1 cellular context compared by ENCODE assay signal in the genomic region with DNA sequence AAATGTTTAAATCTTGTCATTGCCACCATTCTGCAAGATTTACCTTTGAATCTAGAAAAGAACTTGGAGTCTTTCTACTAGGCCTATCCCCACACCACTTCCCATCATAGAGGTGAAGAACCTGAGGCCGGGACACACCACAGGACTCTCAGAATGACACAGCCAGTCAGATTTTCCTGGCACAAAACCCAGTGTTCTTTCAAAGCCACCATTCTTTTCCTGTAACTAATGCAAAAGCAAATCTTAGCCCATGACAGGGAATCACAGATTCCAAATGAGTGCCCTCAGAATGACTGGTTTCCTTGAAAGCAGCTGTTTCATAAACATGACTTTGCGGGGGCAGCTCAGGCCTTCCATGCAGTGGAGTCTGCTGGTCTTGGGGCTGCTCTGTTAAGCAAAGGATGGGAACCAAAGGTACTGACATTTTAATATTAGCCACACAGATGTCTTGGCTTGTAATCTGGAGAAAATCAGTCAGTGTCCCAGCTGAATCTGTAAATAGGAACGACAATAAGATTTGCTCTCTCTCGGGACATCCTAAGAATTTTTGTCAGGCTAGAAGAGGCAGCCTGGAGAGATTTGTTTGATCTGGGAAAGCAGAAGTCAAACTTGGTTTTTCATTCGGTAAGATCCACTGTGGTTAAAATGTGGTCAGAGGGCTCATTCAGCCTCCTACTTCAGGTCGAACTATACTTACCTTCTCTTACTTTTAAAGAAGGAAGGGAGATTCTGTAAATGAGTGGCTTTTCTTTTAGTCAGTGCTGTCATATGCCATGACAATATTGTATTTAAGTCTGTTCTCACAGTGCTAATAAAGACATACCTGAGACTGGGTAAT.
TF ChIP-seq lines count a peak whose summit lies in the region.

No MANE protein-coding gene starts in this region.

TF ChIP-seq in GM12878, 131 proteins besides CTCF, POLR2A, EP300 and RAD21 (continued from another document and continues in another):
- TF ChIP-seq, protein P1, sequence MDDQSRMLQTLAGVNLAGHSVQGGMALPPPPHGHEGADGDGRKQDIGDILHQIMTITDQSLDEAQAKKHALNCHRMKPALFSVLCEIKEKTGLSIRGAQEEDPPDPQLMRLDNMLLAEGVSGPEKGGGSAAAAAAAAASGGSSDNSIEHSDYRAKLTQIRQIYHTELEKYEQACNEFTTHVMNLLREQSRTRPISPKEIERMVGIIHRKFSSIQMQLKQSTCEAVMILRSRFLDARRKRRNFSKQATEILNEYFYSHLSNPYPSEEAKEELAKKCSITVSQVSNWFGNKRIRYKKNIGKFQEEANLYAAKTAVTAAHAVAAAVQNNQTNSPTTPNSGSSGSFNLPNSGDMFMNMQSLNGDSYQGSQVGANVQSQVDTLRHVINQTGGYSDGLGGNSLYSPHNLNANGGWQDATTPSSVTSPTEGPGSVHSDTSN (IDR thresholded peaks at IDR 0.05; ENCODE audit: insufficient replicate concordance, low read depth, low read length), result no peak
- TF ChIP-seq KAT2A (conservative IDR thresholded peaks at IDR 0.05; ENCODE audit: control insufficient read depth, low read depth, low read length) (no peak), SREBF2 (IDR thresholded peaks at IDR 0.05; ENCODE audit: low read length) (no peak), ZSCAN29 (IDR thresholded peaks at IDR 0.05) (no peak), PML (IDR thresholded peaks at IDR 0.05; ENCODE audit: low read length) (peak; percentile 40), IKZF1 (conservative IDR thresholded peaks at IDR 0.05) (peak; percentile 68), KDM1A (IDR thresholded peaks at IDR 0.05; ENCODE audit: borderline replicate concordance) (no peak), TCF3 (IDR thresholded peaks at IDR 0.05; ENCODE audit: borderline replicate concordance, insufficient read depth, low read depth, low read length) (0 out of 2 replicates have a peak, but pooled peaks have one; percentile 32), JUNB (IDR thresholded peaks at IDR 0.05) (peak; percentile 75), IKZF2 (IDR thresholded peaks at IDR 0.05) (peak; percentile 64 to 77; a peak in 3 of 4 replicates), EZH2 (IDR thresholded peaks at IDR 0.05; ENCODE audit: borderline replicate concordance, control insufficient read depth, low read depth, low read length) (0 out of 2 replicates have a peak, but pooled peaks have one; percentile 40), SUZ12 (IDR thresholded peaks at IDR 0.05; ENCODE audit: unreplicated experiment) (no peak), KLF5 (IDR thresholded peaks at IDR 0.05; ENCODE audit: partially characterized antibody) (no peak), ATF7 (IDR thresholded peaks at IDR 0.05; ENCODE audit: low read depth) (no peak), RUNX3 (IDR thresholded peaks at IDR 0.05; ENCODE audit: low read length) (peak; percentile 97), PAX8 (IDR thresholded peaks at IDR 0.05) (no peak), MTA2 (IDR thresholded peaks at IDR 0.05; ENCODE audit: low read depth) (0 out of 2 replicates have a peak, but pooled peaks have one; percentile 45), EED (IDR thresholded peaks at IDR 0.05; ENCODE audit: low read depth) (peak; percentile 92), ZNF207 (IDR thresholded peaks at IDR 0.05; ENCODE audit: borderline replicate concordance) (no peak), CBFB (IDR thresholded peaks at IDR 0.05; ENCODE audit: low read depth) (peak; percentile 66), LARP7 (IDR thresholded peaks at IDR 0.05) (no peak), SMARCA5 (IDR thresholded peaks at IDR 0.05) (no peak), NFXL1 (IDR thresholded peaks at IDR 0.05; ENCODE audit: borderline replicate concordance) (no peak), TARDBP (IDR thresholded peaks at IDR 0.05; ENCODE audit: borderline replicate concordance) (no peak), MEF2A (IDR thresholded peaks at IDR 0.05; ENCODE audit: insufficient read depth, low read depth, low read length) (0 out of 2 replicates have a peak, but pooled peaks have one; percentile 26), DPF2 (IDR thresholded peaks at IDR 0.05) (peak; percentile 54; the same call in 1 of the 2 replicates), TBL1XR1 (IDR thresholded peaks at IDR 0.05; ENCODE audit: low read depth, low read length) (no peak), CREM (IDR thresholded peaks at IDR 0.05; ENCODE audit: low read depth) (peak; percentile 40; the same call in 1 of the 2 replicates), NR2F1 (conservative IDR thresholded peaks at IDR 0.05) (peak; percentile 29; the same call in 1 of the 2 replicates), MEF2B (IDR thresholded peaks at IDR 0.05; ENCODE audit: partially characterized antibody, poor library complexity, severe bottlenecking) (peak; percentile 30), ZBED1 (IDR thresholded peaks at IDR 0.05; ENCODE audit: borderline replicate concordance) (no peak), SRF (IDR thresholded peaks at IDR 0.05; ENCODE audit: low read depth in 2 of 2, low read length in 2 of 2) (no peak), CBX5 (IDR thresholded peaks at IDR 0.05; ENCODE audit: low read depth) (0 out of 2 replicates have a peak, but pooled peaks have one; percentile 37), RB1 (IDR thresholded peaks at IDR 0.05; ENCODE audit: borderline replicate concordance) (no peak), STAT1 (conservative IDR thresholded peaks at IDR 0.05) (no peak), NFIC (IDR thresholded peaks at IDR 0.05; ENCODE audit: low read depth, low read length) (peak; percentile 86), MYC (IDR thresholded peaks at IDR 0.05; ENCODE audit: insufficient read depth, insufficient read length, insufficient replicate concordance, low read length, severe bottlenecking) (no peak), RAD51 (IDR thresholded peaks at IDR 0.05) (no peak), PAX5 (IDR thresholded peaks at IDR 0.05; ENCODE audit: borderline replicate concordance, low read depth, low read length) (no peak), WRNIP1 (IDR thresholded peaks at IDR 0.05; ENCODE audit: borderline replicate concordance, low read depth, low read length) (no peak), TCF7 (IDR thresholded peaks at IDR 0.05; ENCODE audit: borderline replicate concordance) (0 out of 2 replicates have a peak, but pooled peaks have one; percentile 24)
- TF ChIP-seq, protein P2, sequence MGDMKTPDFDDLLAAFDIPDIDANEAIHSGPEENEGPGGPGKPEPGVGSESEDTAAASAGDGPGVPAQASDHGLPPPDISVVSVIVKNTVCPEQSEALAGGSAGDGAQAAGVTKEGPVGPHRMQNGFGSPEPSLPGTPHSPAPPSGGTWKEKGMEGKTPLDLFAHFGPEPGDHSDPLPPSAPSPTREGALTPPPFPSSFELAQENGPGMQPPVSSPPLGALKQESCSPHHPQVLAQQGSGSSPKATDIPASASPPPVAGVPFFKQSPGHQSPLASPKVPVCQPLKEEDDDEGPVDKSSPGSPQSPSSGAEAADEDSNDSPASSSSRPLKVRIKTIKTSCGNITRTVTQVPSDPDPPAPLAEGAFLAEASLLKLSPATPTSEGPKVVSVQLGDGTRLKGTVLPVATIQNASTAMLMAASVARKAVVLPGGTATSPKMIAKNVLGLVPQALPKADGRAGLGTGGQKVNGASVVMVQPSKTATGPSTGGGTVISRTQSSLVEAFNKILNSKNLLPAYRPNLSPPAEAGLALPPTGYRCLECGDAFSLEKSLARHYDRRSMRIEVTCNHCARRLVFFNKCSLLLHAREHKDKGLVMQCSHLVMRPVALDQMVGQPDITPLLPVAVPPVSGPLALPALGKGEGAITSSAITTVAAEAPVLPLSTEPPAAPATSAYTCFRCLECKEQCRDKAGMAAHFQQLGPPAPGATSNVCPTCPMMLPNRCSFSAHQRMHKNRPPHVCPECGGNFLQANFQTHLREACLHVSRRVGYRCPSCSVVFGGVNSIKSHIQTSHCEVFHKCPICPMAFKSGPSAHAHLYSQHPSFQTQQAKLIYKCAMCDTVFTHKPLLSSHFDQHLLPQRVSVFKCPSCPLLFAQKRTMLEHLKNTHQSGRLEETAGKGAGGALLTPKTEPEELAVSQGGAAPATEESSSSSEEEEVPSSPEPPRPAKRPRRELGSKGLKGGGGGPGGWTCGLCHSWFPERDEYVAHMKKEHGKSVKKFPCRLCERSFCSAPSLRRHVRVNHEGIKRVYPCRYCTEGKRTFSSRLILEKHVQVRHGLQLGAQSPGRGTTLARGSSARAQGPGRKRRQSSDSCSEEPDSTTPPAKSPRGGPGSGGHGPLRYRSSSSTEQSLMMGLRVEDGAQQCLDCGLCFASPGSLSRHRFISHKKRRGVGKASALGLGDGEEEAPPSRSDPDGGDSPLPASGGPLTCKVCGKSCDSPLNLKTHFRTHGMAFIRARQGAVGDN (IDR thresholded peaks at IDR 0.05), result no peak
- TF ChIP-seq, protein P3, sequence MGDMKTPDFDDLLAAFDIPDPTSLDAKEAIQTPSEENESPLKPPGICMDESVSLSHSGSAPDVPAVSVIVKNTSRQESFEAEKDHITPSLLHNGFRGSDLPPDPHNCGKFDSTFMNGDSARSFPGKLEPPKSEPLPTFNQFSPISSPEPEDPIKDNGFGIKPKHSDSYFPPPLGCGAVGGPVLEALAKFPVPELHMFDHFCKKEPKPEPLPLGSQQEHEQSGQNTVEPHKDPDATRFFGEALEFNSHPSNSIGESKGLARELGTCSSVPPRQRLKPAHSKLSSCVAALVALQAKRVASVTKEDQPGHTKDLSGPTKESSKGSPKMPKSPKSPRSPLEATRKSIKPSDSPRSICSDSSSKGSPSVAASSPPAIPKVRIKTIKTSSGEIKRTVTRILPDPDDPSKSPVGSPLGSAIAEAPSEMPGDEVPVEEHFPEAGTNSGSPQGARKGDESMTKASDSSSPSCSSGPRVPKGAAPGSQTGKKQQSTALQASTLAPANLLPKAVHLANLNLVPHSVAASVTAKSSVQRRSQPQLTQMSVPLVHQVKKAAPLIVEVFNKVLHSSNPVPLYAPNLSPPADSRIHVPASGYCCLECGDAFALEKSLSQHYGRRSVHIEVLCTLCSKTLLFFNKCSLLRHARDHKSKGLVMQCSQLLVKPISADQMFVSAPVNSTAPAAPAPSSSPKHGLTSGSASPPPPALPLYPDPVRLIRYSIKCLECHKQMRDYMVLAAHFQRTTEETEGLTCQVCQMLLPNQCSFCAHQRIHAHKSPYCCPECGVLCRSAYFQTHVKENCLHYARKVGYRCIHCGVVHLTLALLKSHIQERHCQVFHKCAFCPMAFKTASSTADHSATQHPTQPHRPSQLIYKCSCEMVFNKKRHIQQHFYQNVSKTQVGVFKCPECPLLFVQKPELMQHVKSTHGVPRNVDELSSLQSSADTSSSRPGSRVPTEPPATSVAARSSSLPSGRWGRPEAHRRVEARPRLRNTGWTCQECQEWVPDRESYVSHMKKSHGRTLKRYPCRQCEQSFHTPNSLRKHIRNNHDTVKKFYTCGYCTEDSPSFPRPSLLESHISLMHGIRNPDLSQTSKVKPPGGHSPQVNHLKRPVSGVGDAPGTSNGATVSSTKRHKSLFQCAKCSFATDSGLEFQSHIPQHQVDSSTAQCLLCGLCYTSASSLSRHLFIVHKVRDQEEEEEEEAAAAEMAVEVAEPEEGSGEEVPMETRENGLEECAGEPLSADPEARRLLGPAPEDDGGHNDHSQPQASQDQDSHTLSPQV (IDR thresholded peaks at IDR 0.05), result no peak
- TF ChIP-seq, protein P4, sequence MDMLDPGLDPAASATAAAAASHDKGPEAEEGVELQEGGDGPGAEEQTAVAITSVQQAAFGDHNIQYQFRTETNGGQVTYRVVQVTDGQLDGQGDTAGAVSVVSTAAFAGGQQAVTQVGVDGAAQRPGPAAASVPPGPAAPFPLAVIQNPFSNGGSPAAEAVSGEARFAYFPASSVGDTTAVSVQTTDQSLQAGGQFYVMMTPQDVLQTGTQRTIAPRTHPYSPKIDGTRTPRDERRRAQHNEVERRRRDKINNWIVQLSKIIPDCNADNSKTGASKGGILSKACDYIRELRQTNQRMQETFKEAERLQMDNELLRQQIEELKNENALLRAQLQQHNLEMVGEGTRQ (IDR thresholded peaks at IDR 0.05; ENCODE audit: borderline replicate concordance, low read depth, low read length), result no peak
- TF ChIP-seq, protein P5, sequence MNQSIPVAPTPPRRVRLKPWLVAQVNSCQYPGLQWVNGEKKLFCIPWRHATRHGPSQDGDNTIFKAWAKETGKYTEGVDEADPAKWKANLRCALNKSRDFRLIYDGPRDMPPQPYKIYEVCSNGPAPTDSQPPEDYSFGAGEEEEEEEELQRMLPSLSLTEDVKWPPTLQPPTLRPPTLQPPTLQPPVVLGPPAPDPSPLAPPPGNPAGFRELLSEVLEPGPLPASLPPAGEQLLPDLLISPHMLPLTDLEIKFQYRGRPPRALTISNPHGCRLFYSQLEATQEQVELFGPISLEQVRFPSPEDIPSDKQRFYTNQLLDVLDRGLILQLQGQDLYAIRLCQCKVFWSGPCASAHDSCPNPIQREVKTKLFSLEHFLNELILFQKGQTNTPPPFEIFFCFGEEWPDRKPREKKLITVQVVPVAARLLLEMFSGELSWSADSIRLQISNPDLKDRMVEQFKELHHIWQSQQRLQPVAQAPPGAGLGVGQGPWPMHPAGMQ (IDR thresholded peaks at IDR 0.05; ENCODE audit: borderline replicate concordance), result no peak
- TF ChIP-seq, protein P6, sequence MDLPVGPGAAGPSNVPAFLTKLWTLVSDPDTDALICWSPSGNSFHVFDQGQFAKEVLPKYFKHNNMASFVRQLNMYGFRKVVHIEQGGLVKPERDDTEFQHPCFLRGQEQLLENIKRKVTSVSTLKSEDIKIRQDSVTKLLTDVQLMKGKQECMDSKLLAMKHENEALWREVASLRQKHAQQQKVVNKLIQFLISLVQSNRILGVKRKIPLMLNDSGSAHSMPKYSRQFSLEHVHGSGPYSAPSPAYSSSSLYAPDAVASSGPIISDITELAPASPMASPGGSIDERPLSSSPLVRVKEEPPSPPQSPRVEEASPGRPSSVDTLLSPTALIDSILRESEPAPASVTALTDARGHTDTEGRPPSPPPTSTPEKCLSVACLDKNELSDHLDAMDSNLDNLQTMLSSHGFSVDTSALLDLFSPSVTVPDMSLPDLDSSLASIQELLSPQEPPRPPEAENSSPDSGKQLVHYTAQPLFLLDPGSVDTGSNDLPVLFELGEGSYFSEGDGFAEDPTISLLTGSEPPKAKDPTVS (IDR thresholded peaks at IDR 0.05; ENCODE audit: low read depth, low read length), result no peak
- TF ChIP-seq, protein P7, sequence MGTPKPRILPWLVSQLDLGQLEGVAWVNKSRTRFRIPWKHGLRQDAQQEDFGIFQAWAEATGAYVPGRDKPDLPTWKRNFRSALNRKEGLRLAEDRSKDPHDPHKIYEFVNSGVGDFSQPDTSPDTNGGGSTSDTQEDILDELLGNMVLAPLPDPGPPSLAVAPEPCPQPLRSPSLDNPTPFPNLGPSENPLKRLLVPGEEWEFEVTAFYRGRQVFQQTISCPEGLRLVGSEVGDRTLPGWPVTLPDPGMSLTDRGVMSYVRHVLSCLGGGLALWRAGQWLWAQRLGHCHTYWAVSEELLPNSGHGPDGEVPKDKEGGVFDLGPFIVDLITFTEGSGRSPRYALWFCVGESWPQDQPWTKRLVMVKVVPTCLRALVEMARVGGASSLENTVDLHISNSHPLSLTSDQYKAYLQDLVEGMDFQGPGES (IDR thresholded peaks at IDR 0.05), result no peak
- TF ChIP-seq, protein P8, sequence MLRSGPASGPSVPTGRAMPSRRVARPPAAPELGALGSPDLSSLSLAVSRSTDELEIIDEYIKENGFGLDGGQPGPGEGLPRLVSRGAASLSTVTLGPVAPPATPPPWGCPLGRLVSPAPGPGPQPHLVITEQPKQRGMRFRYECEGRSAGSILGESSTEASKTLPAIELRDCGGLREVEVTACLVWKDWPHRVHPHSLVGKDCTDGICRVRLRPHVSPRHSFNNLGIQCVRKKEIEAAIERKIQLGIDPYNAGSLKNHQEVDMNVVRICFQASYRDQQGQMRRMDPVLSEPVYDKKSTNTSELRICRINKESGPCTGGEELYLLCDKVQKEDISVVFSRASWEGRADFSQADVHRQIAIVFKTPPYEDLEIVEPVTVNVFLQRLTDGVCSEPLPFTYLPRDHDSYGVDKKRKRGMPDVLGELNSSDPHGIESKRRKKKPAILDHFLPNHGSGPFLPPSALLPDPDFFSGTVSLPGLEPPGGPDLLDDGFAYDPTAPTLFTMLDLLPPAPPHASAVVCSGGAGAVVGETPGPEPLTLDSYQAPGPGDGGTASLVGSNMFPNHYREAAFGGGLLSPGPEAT (IDR thresholded peaks at IDR 0.05; ENCODE audit: low read depth), result 0 out of 2 replicates have a peak, but pooled peaks have one; percentile 26
